8 cellular contexts compared by ENCODE assay signal in genomic region chr16:89115216-89115949, GRCh38. TPM values are rescaled to one million over a fixed set of nuclear protein-coding genes. Genes with fewer than 3 reads are reported as not detected.
DNase-seq lines count a peak whose midpoint lies in the region; ATAC-seq and TF ChIP-seq lines count a peak whose summit lies in the region.

No MANE protein-coding gene starts in this region.

- peaks cover 6% of the 10 kb centered on the region for H3K79me2 ChIP-seq in Karpas-422 (ENCODE audit: low read length)

- H3K27me3 ChIP-seq in Karpas-422 (ENCODE audit: low read length) (no peaks in the 10 kb centered on the region), esophagus muscularis mucosa (no peaks in the 10 kb centered on the region)

- peak overlapping the region; percentile 75 for H3K9ac ChIP-seq in Karpas-422 (ENCODE audit: low read length)

- H2AFZ ChIP-seq in Karpas-422 (ENCODE audit: low read length), result no peak overlapping the region

- intact Hi-C loops in esophagus muscularis mucosa (cut with DNase I), result no loop called here
- intact Hi-C loops in sciatic nerve (cut with DNase I), result no loop called here

- H3K4me1 ChIP-seq in Karpas-422 (ENCODE audit: low read length) (peaks cover 37% of the 10 kb centered on the region), esophagus muscularis mucosa (peaks cover 0 to 5% (median 0%) of the 10 kb centered on the region in 4 donors)

- peak; percentile 61 for ATAC-seq in GM21360 (IDR thresholded peaks at IDR 0.05; ENCODE audit: unreplicated experiment)
- peak; percentile 93 for ATAC-seq in sciatic nerve

- no peaks in the 10 kb centered on the region for H3K36me3 ChIP-seq in Karpas-422 (ENCODE audit: insufficient read depth, low read length)
- H3K36me3 ChIP-seq in esophagus muscularis mucosa, result peaks cover 39 to 97% (median 88%) of the 10 kb centered on the region in 4 donors

- H3K4me3 ChIP-seq in Karpas-422 (ENCODE audit: low read length), result peak overlapping the region; percentile 73
- peak overlapping the region in 1 of 4 donors; percentile 26 for H3K4me3 ChIP-seq in esophagus muscularis mucosa

- H4K20me1 ChIP-seq in Karpas-422 (ENCODE audit: insufficient read depth, low read depth, low read length), result no peaks in the 10 kb centered on the region

- TF ChIP-seq CTCF in esophagus muscularis mucosa (IDR thresholded peaks at IDR 0.05), result no peak

- H3K9me2 ChIP-seq in Karpas-422 (replicated peaks; ENCODE audit: insufficient read depth, low read length), result no peaks in the 10 kb centered on the region

- 81% methylated on average over 27 of the region's 27 CpGs for WGBS in esophagus muscularis mucosa

- H3K4me2 ChIP-seq in Karpas-422 (ENCODE audit: low read depth, low read length, poor library complexity, severe bottlenecking), result peak overlapping the region; percentile 88

- no peak for TF ChIP-seq POLR2A in esophagus muscularis mucosa (IDR thresholded peaks at IDR 0.05; ENCODE audit: low read depth)

- DNase-seq in A172 (ENCODE audit: low spot score) (peak; percentile 90), Karpas-422 (peak; percentile 90), esophagus muscularis mucosa (ENCODE audit: extremely low spot score) (peak; percentile 93), sciatic nerve (ENCODE audit: low spot score) (peak; percentile 82), DMS79 treated with DMSO at 0.1 percent for 48 hours (lab: John Stamatoyannopoulos, UW) (no peak), AG20443 (ENCODE audit: low spot score) (no peak)
- DNase-seq in activated CD8-positive, alpha-beta memory T cell treated with anti-CD3 and anti-CD28 coated beads for 4 hours (ENCODE audit: low read depth in 2 of 2), result peak; percentile 70 to 76

- TF ChIP-seq EP300 in esophagus muscularis mucosa (IDR thresholded peaks at IDR 0.05), result no peak

- peak overlapping the region; percentile 92 for H3K27ac ChIP-seq in Karpas-422 (ENCODE audit: low read length)
- H3K27ac ChIP-seq in esophagus muscularis mucosa (replicated peaks in 1 of 4), result no peak overlapping the region

- H3K9me3 ChIP-seq in Karpas-422 (ENCODE audit: low read length) (no peaks in the 10 kb centered on the region), esophagus muscularis mucosa (no peaks in the 10 kb centered on the region)

RNA-seq across cellular contexts. Expression of gene ACSF3, which starts 21.7 kb away (rescaled TPM):
- 49.0 and 52.4 TPM in 2 replicates for total RNA-seq in A172 (2014; rRNA removed; shearing (Covaris generic))
- 30.4 and 49.4 TPM in 2 replicates for total RNA-seq in Karpas-422 (2014; rRNA removed; shearing (Covaris generic); ENCODE audit: low replicate concordance)
- total RNA-seq in esophagus muscularis mucosa, result 10 to 100 TPM; 23.5 to 29.8 (median 27.2) TPM
- total RNA-seq in sciatic nerve, result 41.1 TPM

RNA-seq across cellular contexts. Expression of gene CDH15, which starts 56.2 kb away (rescaled TPM):
- not detected in 2 replicates for total RNA-seq in A172 (2014; rRNA removed; shearing (Covaris generic))
- total RNA-seq in Karpas-422 (2014; rRNA removed; shearing (Covaris generic); ENCODE audit: low replicate concordance), result 0.11 TPM in 1 of 2 replicates, not detected in the other
- total RNA-seq in esophagus muscularis mucosa, result under 1 TPM in 3 of 4 donors, not detected in 1; under 0.01 to 0.17 (median 0.13) TPM
- 1.2 TPM for total RNA-seq in sciatic nerve

Comparison
In these comparisons a context has a peak if more than half of its experiments do, and no peak if none do; other contexts are left out.
1. DNase-seq: peak in A172 (single experiment), Karpas-422 (single experiment), activated CD8-positive, alpha-beta memory T cell treated with anti-CD3 and anti-CD28 coated beads for 4 hours (2 of 2), esophagus muscularis mucosa (single experiment) and sciatic nerve (single experiment); none in DMS79 treated with DMSO at 0.1 percent for 48 hours (single experiment) and AG20443 (single experiment).